33 cellular contexts compared by ENCODE assay signal in genomic region chr4:1353186-1354055, GRCh38. TPM values are rescaled to one million over a fixed set of nuclear protein-coding genes. Genes with fewer than 3 reads are reported as not detected.
"Had no signal": no experiment of that assay in that cellular context is flagged by ENCODE, and none has a peak within 500 bp of the region (broad histone marks: within the 10 kb centered on the region; RNA-seq: fewer than 3 reads in every experiment).

No MANE protein-coding gene starts in this region.

- H3K36me3 ChIP-seq: breast epithelium, cardiac muscle cell had no signal

- H3K9me3 Mint-ChIP-seq: activated CD4-positive, alpha-beta memory T cell treated with anti-CD3 and anti-CD28 coated beads, Interleukin-2, amount 10 ng/mL, durations not matched to agents 7 days and 5 days; activated CD4-positive, alpha-beta T cell treated with anti-CD3 and anti-CD28 coated beads, Interleukin-2, amount 10 ng/mL, durations not matched to agents 24 days and 14 days; activated naive CD4-positive, alpha-beta T cell treated with anti-CD3 and anti-CD28 coated beads, Interleukin-2, amount 10 ng/mL, durations not matched to agents 7 days and 5 days; activated naive CD4-positive, alpha-beta T cell treated with anti-CD3 and anti-CD28 coated beads, Interleukin-2, amount 50 U/mL, for 72 hours; activated naive CD8-positive, alpha-beta T cell treated with anti-CD3 and anti-CD28 coated beads, Interleukin-2, amount 10 ng/mL, durations not matched to agents 7 days and 5 days; activated T-cell treated with anti-CD3 and anti-CD28 coated beads, Interleukin-2, amount 50 U/mL, for 24 hours; activated T-cell treated with anti-CD3 and anti-CD28 coated beads, Interleukin-2, amount 50 U/mL, for 72 hours; brain; central memory CD8-positive, alpha-beta T cell; dendritic cell treated with granulocyte-macrophage colony-stimulating factor and Interleukin-4, amounts not matched to agents 40 ng/mL and 50 ng/mL, for 4 days; endodermal cell had no signal

- H3K4me1 ChIP-seq: foreskin keratinocyte had no signal

- ATAC-seq: activated CD4-positive, alpha-beta T cell treated with anti-CD3 and anti-CD28 coated beads for 36 hours; activated naive CD4-positive, alpha-beta T cell treated with anti-CD3 and anti-CD28 coated beads, Interleukin-2, amount 50 U/mL, for 72 hours; activated T-cell treated with anti-CD3 and anti-CD28 coated beads, Interleukin-2, amount 50 U/mL, for 72 hours; foreskin keratinocyte; gastrocnemius medialis had no signal

- H3K4me3 ChIP-seq: ascending aorta, breast epithelium, cardiac muscle cell, coronary artery, dorsolateral prefrontal cortex, esophagus muscularis mucosa, gastrocnemius medialis had no signal

- H3K4me3 Mint-ChIP-seq: activated CD4-positive, alpha-beta memory T cell treated with anti-CD3 and anti-CD28 coated beads, Interleukin-2, amount 10 ng/mL, durations not matched to agents 7 days and 5 days; activated CD4-positive, alpha-beta T cell treated with anti-CD3 and anti-CD28 coated beads for 36 hours; activated CD4-positive, alpha-beta T cell treated with anti-CD3 and anti-CD28 coated beads, Interleukin-2, amount 10 ng/mL, durations not matched to agents 24 days and 14 days; activated naive CD4-positive, alpha-beta T cell treated with anti-CD3 and anti-CD28 coated beads, Interleukin-2, amount 10 ng/mL, durations not matched to agents 7 days and 5 days; activated naive CD8-positive, alpha-beta T cell treated with anti-CD3 and anti-CD28 coated beads, Interleukin-2, amount 10 ng/mL, durations not matched to agents 7 days and 5 days; activated T-cell treated with anti-CD3 and anti-CD28 coated beads, Interleukin-2, amount 50 U/mL, for 24 hours; activated T-cell treated with anti-CD3 and anti-CD28 coated beads, Interleukin-2, amount 50 U/mL, for 72 hours; brain; central memory CD8-positive, alpha-beta T cell; dendritic cell treated with granulocyte-macrophage colony-stimulating factor and Interleukin-4, amounts not matched to agents 40 ng/mL and 50 ng/mL, for 4 days; endodermal cell had no signal

- DNase-seq: activated CD4-positive, alpha-beta memory T cell treated with anti-CD3 and anti-CD28 coated beads, Interleukin-2, amount 10 ng/mL, durations not matched to agents 7 days and 5 days; activated CD4-positive, alpha-beta T cell treated with anti-CD3 and anti-CD28 coated beads for 36 hours; activated CD4-positive, alpha-beta T cell treated with anti-CD3 and anti-CD28 coated beads, Interleukin-2, amount 10 ng/mL, durations not matched to agents 24 days and 14 days; activated CD4-positive, alpha-beta T cell treated with anti-CD3 and anti-CD28 coated beads, Interleukin-2, amount 50 U/mL, for 4 hours; activated CD4-positive, CD25-positive, alpha-beta regulatory T cell; activated CD4-positive, CD25-positive, alpha-beta regulatory T cell treated with anti-CD3 and anti-CD28 coated beads, Interleukin-2, amount 50 U/mL, for 72 hours; activated CD8-positive, alpha-beta memory T cell treated with anti-CD3 and anti-CD28 coated beads, Interleukin-2, amount 50 U/mL, for 48 hours; activated gamma-delta T cell; activated naive CD4-positive, alpha-beta T cell; activated naive CD4-positive, alpha-beta T cell treated with anti-CD3 and anti-CD28 coated beads, Interleukin-2, amount 10 ng/mL, durations not matched to agents 7 days and 5 days; activated naive CD8-positive, alpha-beta T cell treated with anti-CD3 and anti-CD28 coated beads, Interleukin-2, amount 10 ng/mL, durations not matched to agents 7 days and 5 days; activated T-cell treated with anti-CD3 and anti-CD28 coated beads for 4 hours; activated T-cell treated with anti-CD3 and anti-CD28 coated beads, Interleukin-2, amount 50 U/mL, for 24 hours; activated T-cell treated with anti-CD3 and anti-CD28 coated beads, Interleukin-2, amount 50 U/mL, for 72 hours; effector memory CD4-positive, alpha-beta T cell; endodermal cell; foreskin keratinocyte; gastrocnemius medialis; glutamatergic neuron; T-helper 2 cell had no signal

- H3K27me3 ChIP-seq: ascending aorta, breast epithelium, cardiac muscle cell, dorsolateral prefrontal cortex, esophagus muscularis mucosa, foreskin keratinocyte, gastrocnemius medialis had no signal

- H3K27ac Mint-ChIP-seq: activated CD4-positive, alpha-beta memory T cell treated with anti-CD3 and anti-CD28 coated beads, Interleukin-2, amount 10 ng/mL, durations not matched to agents 7 days and 5 days; activated CD4-positive, alpha-beta T cell treated with anti-CD3 and anti-CD28 coated beads for 36 hours; activated CD4-positive, alpha-beta T cell treated with anti-CD3 and anti-CD28 coated beads, Interleukin-2, amount 10 ng/mL, durations not matched to agents 24 days and 14 days; activated naive CD4-positive, alpha-beta T cell treated with anti-CD3 and anti-CD28 coated beads, Interleukin-2, amount 10 ng/mL, durations not matched to agents 7 days and 5 days; activated naive CD4-positive, alpha-beta T cell treated with anti-CD3 and anti-CD28 coated beads, Interleukin-2, amount 50 U/mL, for 72 hours; activated naive CD8-positive, alpha-beta T cell treated with anti-CD3 and anti-CD28 coated beads, Interleukin-2, amount 10 ng/mL, durations not matched to agents 7 days and 5 days; activated T-cell treated with anti-CD3 and anti-CD28 coated beads, Interleukin-2, amount 50 U/mL, for 24 hours; activated T-cell treated with anti-CD3 and anti-CD28 coated beads, Interleukin-2, amount 50 U/mL, for 72 hours; brain; dendritic cell treated with granulocyte-macrophage colony-stimulating factor and Interleukin-4, amounts not matched to agents 40 ng/mL and 50 ng/mL, for 4 days; endodermal cell had no signal

- H3K36me3 Mint-ChIP-seq: activated naive CD4-positive, alpha-beta T cell treated with anti-CD3 and anti-CD28 coated beads, Interleukin-2, amount 50 U/mL, for 72 hours; activated naive CD8-positive, alpha-beta T cell treated with anti-CD3 and anti-CD28 coated beads, Interleukin-2, amount 10 ng/mL, durations not matched to agents 7 days and 5 days had no signal

- H3K9me3 ChIP-seq: ascending aorta, breast epithelium, esophagus muscularis mucosa, gastrocnemius medialis had no signal

- H3K27me3 Mint-ChIP-seq: activated CD4-positive, alpha-beta memory T cell treated with anti-CD3 and anti-CD28 coated beads, Interleukin-2, amount 10 ng/mL, durations not matched to agents 7 days and 5 days; activated CD4-positive, alpha-beta T cell treated with anti-CD3 and anti-CD28 coated beads for 36 hours; activated CD4-positive, alpha-beta T cell treated with anti-CD3 and anti-CD28 coated beads, Interleukin-2, amount 10 ng/mL, durations not matched to agents 24 days and 14 days; activated naive CD4-positive, alpha-beta T cell treated with anti-CD3 and anti-CD28 coated beads, Interleukin-2, amount 10 ng/mL, durations not matched to agents 7 days and 5 days; activated naive CD8-positive, alpha-beta T cell treated with anti-CD3 and anti-CD28 coated beads, Interleukin-2, amount 10 ng/mL, durations not matched to agents 7 days and 5 days; activated T-cell treated with anti-CD3 and anti-CD28 coated beads, Interleukin-2, amount 50 U/mL, for 24 hours; brain; central memory CD8-positive, alpha-beta T cell; dendritic cell treated with granulocyte-macrophage colony-stimulating factor and Interleukin-4, amounts not matched to agents 40 ng/mL and 50 ng/mL, for 4 days had no signal

- H3K27ac ChIP-seq: ascending aorta, breast epithelium, cardiac muscle cell, coronary artery, dorsolateral prefrontal cortex, esophagus muscularis mucosa, foreskin keratinocyte, gastrocnemius medialis had no signal

RNA-seq across cellular contexts. Expression of gene NKX1-1, which starts 52.8 kb away (rescaled TPM):
- total RNA-seq: activated CD4-positive, alpha-beta memory T cell treated with anti-CD3 and anti-CD28 coated beads, Interleukin-2, amount 10 ng/mL, durations not matched to agents 7 days and 5 days; activated CD4-positive, alpha-beta T cell treated with anti-CD3 and anti-CD28 coated beads for 36 hours; activated CD4-positive, alpha-beta T cell treated with anti-CD3 and anti-CD28 coated beads, Interleukin-2, amount 10 ng/mL, durations not matched to agents 24 days and 14 days; activated naive CD4-positive, alpha-beta T cell treated with anti-CD3 and anti-CD28 coated beads, Interleukin-2, amount 50 U/mL, for 72 hours; activated naive CD8-positive, alpha-beta T cell treated with anti-CD3 and anti-CD28 coated beads, Interleukin-2, amount 10 ng/mL, durations not matched to agents 7 days and 5 days; activated T-cell treated with anti-CD3 and anti-CD28 coated beads, Interleukin-2, amount 50 U/mL, for 72 hours; ascending aorta; breast epithelium; cardiac muscle cell; cerebellum; dorsolateral prefrontal cortex; endodermal cell; epithelial cell of proximal tubule; esophagus muscularis mucosa; foreskin keratinocyte; gastrocnemius medialis; T-helper 1 cell treated with Interleukin-12 subunit alpha and Interleukin-12 subunit beta and Interleukin-4 antibody, amounts not matched to agents 30 ng/mL and 1 ng/mL, for 36 hours had no signal
- polyA plus RNA-seq: cardiac muscle cell, foreskin keratinocyte had no signal
